ENCODE assay signal across 27 cellular contexts in genomic region chr10:74868392-74868791, GRCh38.
"Had no signal": no experiment of that assay in that cellular context is flagged by ENCODE, and none has a peak within 500 bp of the region (broad histone marks: within the 10 kb centered on the region; RNA-seq: fewer than 3 reads in every experiment).

No MANE protein-coding gene starts in this region.

- H3K4me3 ChIP-seq: cardiac muscle cell, K562, PC-9 had no signal

- H3K27me3 Mint-ChIP-seq: activated CD4-positive, alpha-beta T cell treated with anti-CD3 and anti-CD28 coated beads, Interleukin-2, amount 10 ng/mL, durations not matched to agents 24 days and 14 days; central memory CD8-positive, alpha-beta T cell had no signal

- ATAC-seq: activated naive CD4-positive, alpha-beta T cell treated with anti-CD3 and anti-CD28 coated beads, Interleukin-2, amount 50 U/mL, for 72 hours; activated T-cell treated with anti-CD3 and anti-CD28 coated beads, Interleukin-2, amount 50 U/mL, for 4 hours; K562 had no signal

- H3K36me3 Mint-ChIP-seq: activated naive CD4-positive, alpha-beta T cell treated with anti-CD3 and anti-CD28 coated beads, Interleukin-2, amount 50 U/mL, for 72 hours had no signal

- H3K4me3 Mint-ChIP-seq: activated CD4-positive, alpha-beta T cell treated with anti-CD3 and anti-CD28 coated beads, Interleukin-2, amount 10 ng/mL, durations not matched to agents 24 days and 14 days; activated naive CD4-positive, alpha-beta T cell treated with anti-CD3 and anti-CD28 coated beads for 36 hours; activated T-cell treated with anti-CD3 and anti-CD28 coated beads, Interleukin-2, amount 50 U/mL, for 4 hours; activated T-helper 1 cell treated with anti-CD3 and anti-CD28 coated beads, Interleukin-12 subunit alpha, Interleukin-12 subunit beta, Interleukin-2, Interleukin-4 antibody, amounts not matched to agents 30 ng/mL and 10 ng/mL and 1 ng/mL, durations not matched to agents 14 hours and 24 hours and 36 hours; central memory CD8-positive, alpha-beta T cell had no signal

- DNase-seq: activated CD4-positive, alpha-beta T cell treated with anti-CD3 and anti-CD28 coated beads, Interleukin-2, amount 10 ng/mL, durations not matched to agents 24 days and 14 days; activated CD4-positive, alpha-beta T cell treated with anti-CD3 and anti-CD28 coated beads, Interleukin-2, amount 50 U/mL, for 4 hours; activated CD8-positive, alpha-beta memory T cell treated with anti-CD3 and anti-CD28 coated beads, Interleukin-2, amount 50 U/mL, for 4 hours; activated gamma-delta T cell treated with Interleukin-2 at 50 U/mL for 16 hours; activated naive CD4-positive, alpha-beta T cell treated with anti-CD3 and anti-CD28 coated beads for 36 hours; activated T-cell treated with anti-CD3 and anti-CD28 coated beads for 4 hours; activated T-cell treated with anti-CD3 and anti-CD28 coated beads, Interleukin-2, amount 50 U/mL, for 4 hours; amniotic stem cell; aorta; NCI-H1048; NCI-H1436 treated with DMSO at 0.1 percent for 48 hours; NCI-H1694 treated with DMSO at 0.1 percent for 48 hours; NCI-H2029; NCI-H510A; NCI-H526; NCI-H748 treated with DMSO at 0.1 percent for 48 hours; NK-92 treated with Interleukin-12 subunit alpha and Interleukin-12 subunit beta, amount 100 ng/mL, for 24 hours; PC-9; Right ventricle myocardium superior; SW 1271; T-helper 1 cell; T-helper 9 cell had no signal

- H3K36me3 ChIP-seq: cardiac muscle cell had no signal

- H3K27ac ChIP-seq: cardiac muscle cell, PC-9 had no signal

- H3K27ac Mint-ChIP-seq: activated CD4-positive, alpha-beta T cell treated with anti-CD3 and anti-CD28 coated beads, Interleukin-2, amount 10 ng/mL, durations not matched to agents 24 days and 14 days; activated naive CD4-positive, alpha-beta T cell treated with anti-CD3 and anti-CD28 coated beads for 36 hours; activated naive CD4-positive, alpha-beta T cell treated with anti-CD3 and anti-CD28 coated beads, Interleukin-2, amount 50 U/mL, for 72 hours; activated T-helper 1 cell treated with anti-CD3 and anti-CD28 coated beads, Interleukin-12 subunit alpha, Interleukin-12 subunit beta, Interleukin-2, Interleukin-4 antibody, amounts not matched to agents 30 ng/mL and 10 ng/mL and 1 ng/mL, durations not matched to agents 14 hours and 24 hours and 36 hours had no signal

- H3K27me3 ChIP-seq: cardiac muscle cell had no signal

- H3K4me2 ChIP-seq: PC-9 had no signal

- H3K9me3 Mint-ChIP-seq: activated CD4-positive, alpha-beta T cell treated with anti-CD3 and anti-CD28 coated beads, Interleukin-2, amount 10 ng/mL, durations not matched to agents 24 days and 14 days; activated naive CD4-positive, alpha-beta T cell treated with anti-CD3 and anti-CD28 coated beads for 36 hours; activated naive CD4-positive, alpha-beta T cell treated with anti-CD3 and anti-CD28 coated beads, Interleukin-2, amount 50 U/mL, for 72 hours; activated T-cell treated with anti-CD3 and anti-CD28 coated beads, Interleukin-2, amount 50 U/mL, for 4 hours; activated T-helper 1 cell treated with anti-CD3 and anti-CD28 coated beads, Interleukin-12 subunit alpha, Interleukin-12 subunit beta, Interleukin-2, Interleukin-4 antibody, amounts not matched to agents 30 ng/mL and 10 ng/mL and 1 ng/mL, durations not matched to agents 14 hours and 24 hours and 36 hours; central memory CD8-positive, alpha-beta T cell had no signal

- H2AFZ ChIP-seq: PC-9 had no signal
